15 cellular contexts compared by ENCODE assay signal in the genomic region with DNA sequence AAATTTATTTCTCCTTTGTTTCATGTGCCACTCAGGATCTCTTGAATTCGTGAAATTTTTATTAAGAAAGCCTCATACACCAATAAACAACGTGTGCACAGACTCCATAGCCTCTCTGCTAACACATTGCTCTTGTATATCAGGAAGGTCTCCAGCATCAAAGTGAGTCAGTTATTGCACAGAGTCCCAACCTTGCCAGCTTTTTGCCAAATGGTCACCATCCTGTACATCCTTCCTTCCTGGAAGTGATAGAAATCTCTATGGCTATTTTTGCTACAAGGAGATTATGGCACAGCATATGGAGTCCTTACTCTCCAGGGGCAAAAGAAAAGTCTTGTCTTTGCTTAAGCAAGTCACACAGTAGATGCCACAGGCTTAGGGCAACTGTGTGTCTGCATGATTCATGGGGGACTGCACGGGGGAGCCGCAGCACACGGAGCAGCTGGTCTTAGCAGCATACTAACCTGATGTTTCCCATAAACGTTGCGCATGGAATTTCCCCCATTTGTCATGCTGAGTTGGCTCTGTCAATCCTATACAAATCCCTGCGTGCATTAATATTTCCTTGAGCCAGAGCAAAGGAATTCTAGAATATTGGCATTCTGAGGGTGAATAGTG.
DNase-seq lines count a peak whose midpoint lies in the region; ATAC-seq and TF ChIP-seq lines count a peak whose summit lies in the region.
"Had no signal": no experiment of that assay in that cellular context is flagged by ENCODE, and none has a peak within 500 bp of the region (broad histone marks: within the 10 kb centered on the region; RNA-seq: fewer than 3 reads in every experiment).

No MANE protein-coding gene starts in this region.

- H4K8ac ChIP-seq in IMR-90 (ENCODE audit: low read depth in 2 of 2, low read length in 2 of 2) = peak overlapping the region in 1 of 2 experiments; percentile 43; a peak in 1 of 4 replicates

- H3K4me1 Mint-ChIP-seq in activated T-helper 17 cell treated with anti-CD3 and anti-CD28 coated beads, Interleukin-2, amount 50 U/mL, for 72 hours = no peaks in the 10 kb centered on the region

- no peak for TF ChIP-seq CTCF in IMR-90 (conservative IDR thresholded peaks at IDR 0.05; ENCODE audit: low read depth, low read length)
- TF ChIP-seq CTCF in foreskin keratinocyte (conservative IDR thresholded peaks at IDR 0.05) = peak; percentile 21
- TF ChIP-seq CTCF in retinal pigment epithelial cell (conservative IDR thresholded peaks at IDR 0.05; ENCODE audit: low read depth, low read length) = no peak
- no peak for TF ChIP-seq CTCF in mucosa of descending colon (IDR thresholded peaks at IDR 0.05)

- H3K9ac ChIP-seq in IMR-90 (ENCODE audit: low read depth, low read length) = no peak overlapping the region

- 0% methylated on average over 3 of the region's 8 CpGs; no CpG with 5 or more reads in 1 of the 2 experiments for WGBS in IMR-90 (ENCODE audit: extremely low coverage in 2 of 2, insufficient read length in 1 of 2), 2 experiments

- no peaks in the 10 kb centered on the region for H3K27me3 Mint-ChIP-seq in activated T-helper 17 cell treated with anti-CD3 and anti-CD28 coated beads, Interleukin-2, amount 50 U/mL, for 72 hours
- H3K27me3 Mint-ChIP-seq: activated naive CD8-positive, alpha-beta T cell treated with anti-CD3 and anti-CD28 coated beads for 36 hours; CD4-positive, alpha-beta T cell had no signal

- H4K20me1 ChIP-seq in IMR-90 (ENCODE audit: insufficient read depth, low read length) = peaks cover 55% of the 10 kb centered on the region

- peak overlapping the region; percentile 4; the same call in 1 of the 2 replicates for H3K4me2 ChIP-seq in IMR-90 (ENCODE audit: low read depth, low read length)

- CTCF ChIA-PET in IMR-90 (lab: Yijun Ruan, JAX) = interaction anchor here (1.1 to 1.4 kb wide), 2 partner anchors 13 to 69 kb away, joined by 3 to 4 read pairs; no protein-coding TSS in a partner anchor

- no peak overlapping the region for H3K27ac Mint-ChIP-seq in activated T-helper 17 cell treated with anti-CD3 and anti-CD28 coated beads, Interleukin-2, amount 50 U/mL, for 72 hours
- H3K27ac Mint-ChIP-seq: activated naive CD8-positive, alpha-beta T cell treated with anti-CD3 and anti-CD28 coated beads for 36 hours; CD4-positive, alpha-beta T cell; H9; stimulated activated naive CD8-positive, alpha-beta T cell treated with anti-CD3 and anti-CD28 coated beads, Interleukin-15, Interleukin-2, amounts not matched to agents 100 ng/mL and 50 ng/mL, for 24 hours had no signal

- H2BK15ac ChIP-seq in IMR-90 (ENCODE audit: low read depth, low read length) = no peak overlapping the region

- BruUV-seq in IMR-90 (replicated peaks; lab: Mats Ljungman, UMichigan) = no TSS peak

- peak overlapping the region; percentile 73 for H3K4ac ChIP-seq in IMR-90 (ENCODE audit: low read depth, low read length)

- dilution Hi-C loops in IMR-90 (cut with HindIII; ENCODE audit: low sequenced_read_pairs, unreplicated experiment) = no loop called here

- H4K5ac ChIP-seq in IMR-90 (ENCODE audit: low read depth, low read length) = no peak overlapping the region

- peaks cover 44% of the 10 kb centered on the region for H3K9me1 ChIP-seq in IMR-90 (ENCODE audit: insufficient read depth, low read length)

- peak overlapping the region; percentile 50 for H2BK5ac ChIP-seq in IMR-90 (ENCODE audit: low read depth, low read length, poor library complexity, severe bottlenecking)

- peaks cover 23% of the 10 kb centered on the region for H3K4me1 ChIP-seq in IMR-90 (ENCODE audit: control insufficient read depth, insufficient read depth, low read length)
- peaks cover 20% of the 10 kb centered on the region for H3K4me1 ChIP-seq in foreskin keratinocyte
- H3K4me1 ChIP-seq in mucosa of descending colon (ENCODE audit: low read depth) = no peaks in the 10 kb centered on the region
- H3K4me1 ChIP-seq: right lobe of liver had no signal

- no peaks in the 10 kb centered on the region for H3K36me3 Mint-ChIP-seq in activated T-helper 17 cell treated with anti-CD3 and anti-CD28 coated beads, Interleukin-2, amount 50 U/mL, for 72 hours (ENCODE audit: low read depth)

- ATAC-seq in IMR-90 (ENCODE audit: low read depth) = peak; percentile 80
- ATAC-seq in foreskin keratinocyte = peak; percentile 97
- no peak for ATAC-seq in activated T-helper 17 cell treated with anti-CD3 and anti-CD28 coated beads, Interleukin-2, amount 50 U/mL, for 72 hours (replicated peaks)
- ATAC-seq in mucosa of descending colon = no peak
- ATAC-seq in GM21367 (IDR thresholded peaks at IDR 0.05; ENCODE audit: unreplicated experiment) = no peak
- ATAC-seq: right lobe of liver had no signal

- no peak overlapping the region for H3K56ac ChIP-seq in IMR-90 (ENCODE audit: extremely low read depth, insufficient read depth, low read length)

- H3K36me3 ChIP-seq in IMR-90 (ENCODE audit: control insufficient read depth, insufficient read depth, low read length) (no peaks in the 10 kb centered on the region; the same call in 1 of the 2 replicates), mucosa of descending colon (ENCODE audit: low read depth) (no peaks in the 10 kb centered on the region)
- H3K36me3 ChIP-seq: right lobe of liver had no signal

- in situ Hi-C loops in IMR-90 (cut with MboI; ENCODE audit: low sequenced_read_pairs) = no loop called here

- POLR2A ChIA-PET in IMR-90 (lab: Charles Lee; ENCODE audit: unreplicated experiment) = no interaction called here

- intact Hi-C loops in IMR-90 (cut with micrococcal nuclease) = no loop called here
- intact Hi-C loops in mucosa of descending colon (cut with DNase I, micrococcal nuclease) = loop anchor here in 1 of 2 donors (10.0 kb wide), 1 partner anchor 63 kb away; no protein-coding TSS in a partner anchor

- H3K18ac ChIP-seq in IMR-90 (ENCODE audit: low read depth, low read length) = peak overlapping the region; percentile 13; the same call in 1 of the 2 replicates

- H3K9me3 ChIP-seq in IMR-90 (ENCODE audit: control insufficient read depth, insufficient read depth, low read length) = no peaks in the 10 kb centered on the region
- no peaks in the 10 kb centered on the region for H3K9me3 ChIP-seq in mucosa of descending colon
- H3K9me3 ChIP-seq: right lobe of liver had no signal

- H3K4me3 ChIP-seq in IMR-90 (ENCODE audit: insufficient read depth, low read depth, low read length) (no peak overlapping the region), retinal pigment epithelial cell (ENCODE audit: low read length) (no peak overlapping the region), mucosa of descending colon (no peak overlapping the region)
- H3K4me3 ChIP-seq: coronary artery, right lobe of liver had no signal

- no peaks in the 10 kb centered on the region for H3K27me3 ChIP-seq in IMR-90 (ENCODE audit: control insufficient read depth, insufficient read depth, low read length)
- no peaks in the 10 kb centered on the region for H3K27me3 ChIP-seq in foreskin keratinocyte
- H3K27me3 ChIP-seq: right lobe of liver had no signal

- peak overlapping the region; percentile 24; the same call in 1 of the 2 replicates for H3K27ac ChIP-seq in IMR-90 (ENCODE audit: insufficient read depth, low read length)
- H3K27ac ChIP-seq in foreskin keratinocyte = peak overlapping the region; percentile 76
- H3K27ac ChIP-seq: coronary artery, right lobe of liver had no signal

- no peak overlapping the region for H3K4me3 Mint-ChIP-seq in activated T-helper 17 cell treated with anti-CD3 and anti-CD28 coated beads, Interleukin-2, amount 50 U/mL, for 72 hours
- H3K4me3 Mint-ChIP-seq: activated naive CD8-positive, alpha-beta T cell treated with anti-CD3 and anti-CD28 coated beads for 36 hours; CD4-positive, alpha-beta T cell; H9; stimulated activated naive CD8-positive, alpha-beta T cell treated with anti-CD3 and anti-CD28 coated beads, Interleukin-15, Interleukin-2, amounts not matched to agents 100 ng/mL and 50 ng/mL, for 24 hours had no signal

- peak overlapping the region; percentile 65 for H2BK120ac ChIP-seq in IMR-90 (ENCODE audit: low read depth, low read length)

- H3K79me1 ChIP-seq in IMR-90 (ENCODE audit: low read depth in 1 of 2, low read length in 2 of 2) = peaks cover 38 to 87% of the 10 kb centered on the region in 2 experiments

- H3K9me3 Mint-ChIP-seq in activated T-helper 17 cell treated with anti-CD3 and anti-CD28 coated beads, Interleukin-2, amount 50 U/mL, for 72 hours = no peaks in the 10 kb centered on the region
- H3K9me3 Mint-ChIP-seq: activated naive CD8-positive, alpha-beta T cell treated with anti-CD3 and anti-CD28 coated beads for 36 hours; CD4-positive, alpha-beta T cell; H9; stimulated activated naive CD8-positive, alpha-beta T cell treated with anti-CD3 and anti-CD28 coated beads, Interleukin-15, Interleukin-2, amounts not matched to agents 100 ng/mL and 50 ng/mL, for 24 hours had no signal

- no peak for TF ChIP-seq POLR2A in IMR-90 (IDR thresholded peaks at IDR 0.05; ENCODE audit: low read depth, low read length)

- peak overlapping the region; percentile 61; the same call in 1 of the 2 replicates for H3K23ac ChIP-seq in IMR-90 (ENCODE audit: low read depth, low read length)

- no peak overlapping the region for H2AFZ ChIP-seq in IMR-90 (replicated peaks; ENCODE audit: low read length, poor library complexity)

- peak overlapping the region; percentile 34; the same call in 1 of the 2 replicates for H3K14ac ChIP-seq in IMR-90 (replicated peaks; ENCODE audit: low read depth, low read length)

- peak; percentile 92 for DNase-seq in IMR-90
- peak; percentile 83 for DNase-seq in amniotic epithelial cell (ENCODE audit: low read depth)
- peak; percentile 84 to 91 for DNase-seq in foreskin keratinocyte
- DNase-seq in retinal pigment epithelial cell (ENCODE audit: low read depth) = peak; percentile 65
- DNase-seq in NCI-H1694 (lab: John Stamatoyannopoulos, UW) = no peak
- no peak for DNase-seq in mucosa of descending colon
- DNase-seq: activated naive CD8-positive, alpha-beta T cell treated with anti-CD3 and anti-CD28 coated beads for 36 hours; CD4-positive, alpha-beta T cell; H9; NK-92 treated with Interleukin-12 subunit alpha and Interleukin-12 subunit beta, amount 100 ng/mL, for 24 hours; right lobe of liver had no signal

- no peak overlapping the region; the same call in 1 of the 2 replicates for H4K91ac ChIP-seq in IMR-90 (ENCODE audit: insufficient read depth, low read depth, low read length)

- H2BK20ac ChIP-seq in IMR-90 (ENCODE audit: low read depth, low read length) = peak overlapping the region; percentile 70; the same call in 1 of the 2 replicates

- H2AK9ac ChIP-seq in IMR-90 (replicated peaks; ENCODE audit: low read depth, low read length, poor library complexity) = peak overlapping the region; percentile 34

- TF ChIP-seq RAD21 in IMR-90 (IDR thresholded peaks at IDR 0.05; ENCODE audit: low read length) = peak; percentile 21; the same call in 1 of the 2 replicates

- peak overlapping the region; percentile 20; the same call in 1 of the 2 replicates for H2AK5ac ChIP-seq in IMR-90 (ENCODE audit: low read depth, low read length)

TF ChIP-seq in IMR-90, 13 proteins besides CTCF, POLR2A, EP300 and RAD21 (continues in another document):
- TF ChIP-seq FOS (IDR thresholded peaks at IDR 0.05; ENCODE audit: low read depth, low read length) (peak; percentile 38; the same call in 1 of the 2 replicates), MXI1 (IDR thresholded peaks at IDR 0.05; ENCODE audit: borderline replicate concordance, low read depth, low read length) (peak; percentile 27; the same call in 1 of the 2 replicates), MAZ (IDR thresholded peaks at IDR 0.05; ENCODE audit: borderline replicate concordance, low read depth, low read length) (no peak), CHD1 (IDR thresholded peaks at IDR 0.05; ENCODE audit: low read depth, low read length) (no peak)

Comparison
In these comparisons a context has a peak if more than half of its experiments do, and no peak if none do; other contexts are left out.
1. ATAC-seq: peak in IMR-90 (single experiment) and foreskin keratinocyte (single experiment); none in activated T-helper 17 cell treated with anti-CD3 and anti-CD28 coated beads, Interleukin-2, amount 50 U/mL, for 72 hours (single experiment), mucosa of descending colon (single experiment) and GM21367 (single experiment).
2. DNase-seq: peak in IMR-90 (single experiment), amniotic epithelial cell (single experiment), foreskin keratinocyte (2 of 2) and retinal pigment epithelial cell (single experiment); none in NCI-H1694 (single experiment) and mucosa of descending colon (0 of 3).